In genomic region chr10:43689618-43689954, GRCh38 we compare ENCODE assay signal across 8 cellular contexts. TPM values are rescaled to one million over a fixed set of nuclear protein-coding genes. Genes with fewer than 3 reads are reported as not detected.
DNase-seq lines count a peak whose midpoint lies in the region; ATAC-seq, FAIRE-seq and TF ChIP-seq lines count a peak whose summit lies in the region.

No MANE protein-coding gene starts in this region.

- H3K4me1 ChIP-seq in BE2C (no peaks in the 10 kb centered on the region), pancreas (peaks cover 5 to 17% (median 12%) of the 10 kb centered on the region in 3 donors)

- H3K4me3 Mint-ChIP-seq in activated T-helper 17 cell treated with anti-CD3 and anti-CD28 coated beads, Interleukin-2, amount 50 U/mL, for 72 hours = peak overlapping the region; percentile 85
- H3K4me3 Mint-ChIP-seq in glutamatergic neuron (ENCODE audit: unreplicated experiment) = peak overlapping the region; percentile 92

- H3K9me3 ChIP-seq in BE2C (no peaks in the 10 kb centered on the region), pancreas (no peaks in the 10 kb centered on the region)

- H3K9me3 Mint-ChIP-seq in activated T-helper 17 cell treated with anti-CD3 and anti-CD28 coated beads, Interleukin-2, amount 50 U/mL, for 72 hours = no peaks in the 10 kb centered on the region
- H3K9me3 Mint-ChIP-seq in glutamatergic neuron (ENCODE audit: unreplicated experiment) = peaks cover 4% of the 10 kb centered on the region

- H3K36me3 ChIP-seq in BE2C (no peaks in the 10 kb centered on the region), pancreas (no peaks in the 10 kb centered on the region)

- no peaks in the 10 kb centered on the region for H3K4me1 Mint-ChIP-seq in activated T-helper 17 cell treated with anti-CD3 and anti-CD28 coated beads, Interleukin-2, amount 50 U/mL, for 72 hours
- H3K4me1 Mint-ChIP-seq in glutamatergic neuron (ENCODE audit: low read depth, unreplicated experiment) = no peaks in the 10 kb centered on the region

- peaks cover 21% of the 10 kb centered on the region for H3K27me3 Mint-ChIP-seq in activated T-helper 17 cell treated with anti-CD3 and anti-CD28 coated beads, Interleukin-2, amount 50 U/mL, for 72 hours
- H3K27me3 Mint-ChIP-seq in glutamatergic neuron (ENCODE audit: unreplicated experiment) = peaks cover 16% of the 10 kb centered on the region

- H3K27me3 ChIP-seq in BE2C (no peaks in the 10 kb centered on the region), pancreas (no peaks in the 10 kb centered on the region)

- H3K4me3 ChIP-seq in BE2C (ENCODE audit: low read depth, low read length) (peak overlapping the region; percentile 57), pancreas (peak overlapping the region; percentile 26 to 53 (median 42))

- no peak for FAIRE-seq in pancreas (lab: Jason Lieb, UNC)

- ATAC-seq in GM18873 (IDR thresholded peaks at IDR 0.05; ENCODE audit: low FRiP score, unreplicated experiment) (peak; percentile 36), pancreas (peak; percentile 75 to 84 (median 78))
- ATAC-seq in activated T-helper 17 cell treated with anti-CD3 and anti-CD28 coated beads, Interleukin-2, amount 50 U/mL, for 72 hours (replicated peaks) = peak; percentile 73

- no peaks in the 10 kb centered on the region for H3K36me3 Mint-ChIP-seq in activated T-helper 17 cell treated with anti-CD3 and anti-CD28 coated beads, Interleukin-2, amount 50 U/mL, for 72 hours (ENCODE audit: low read depth)
- no peaks in the 10 kb centered on the region for H3K36me3 Mint-ChIP-seq in glutamatergic neuron (ENCODE audit: unreplicated experiment)

- no peak for TF ChIP-seq CTCF in BE2C (IDR thresholded peaks at IDR 0.05; ENCODE audit: low read depth, low read length)
- no peak for TF ChIP-seq CTCF in glutamatergic neuron (IDR thresholded peaks at IDR 0.05; ENCODE audit: partially characterized antibody, unreplicated experiment)
- no peak for TF ChIP-seq CTCF in pancreas (IDR thresholded peaks at IDR 0.05)

- DNase-seq in BE2C = peak; percentile 31
- DNase-seq in HT-29 (ENCODE audit: low spot score) = peak; percentile 38
- DNase-seq in glutamatergic neuron = peak; percentile 56
- DNase-seq in pancreas = peak; percentile 67 to 90 (median 76)
- no peak for DNase-seq in OCI-M1 (lab: John Stamatoyannopoulos, UW)
- DNase-seq in occipital lobe (lab: John Stamatoyannopoulos, UW) = no peak

- peak overlapping the region; percentile 66 to 82 (median 70) for H3K27ac ChIP-seq in pancreas

- 0 to 2% methylated on average over 25 of the region's 25 CpGs for WGBS in pancreas, 2 donors

- H3K27ac Mint-ChIP-seq in activated T-helper 17 cell treated with anti-CD3 and anti-CD28 coated beads, Interleukin-2, amount 50 U/mL, for 72 hours = peak overlapping the region; percentile 57
- H3K27ac Mint-ChIP-seq in glutamatergic neuron (ENCODE audit: unreplicated experiment) = no peak overlapping the region

- intact Hi-C loops in pancreas (cut with DNase I) = loop anchor here in 1 of 3 donors (10.0 kb wide), 1 partner anchor 625 kb away; no protein-coding TSS in a partner anchor

RNA-seq across cellular contexts. Expression of gene ZNF32, which starts 40.9 kb away (rescaled TPM):
- 39.7 TPM for polyA plus RNA-seq in BE2C (2012; ENCODE audit: insufficient read depth, insufficient read length, low read depth)
- total RNA-seq in HT-29 (2014; rRNA removed; shearing (Covaris generic)) = 7.0 and 7.8 TPM in 2 replicates
- total RNA-seq in activated T-helper 17 cell treated with anti-CD3 and anti-CD28 coated beads, Interleukin-2, amount 50 U/mL, for 72 hours = 1 to 10 TPM; 6.5 to 7.9 TPM
- 32.1 TPM for total RNA-seq in glutamatergic neuron (ENCODE audit: unreplicated experiment)
- 10 to 100 TPM; 14.8 to 24.5 (median 19.5) TPM for total RNA-seq in pancreas
- 10 to 100 TPM; 46.1 to 56.3 TPM for polyA plus RNA-seq in pancreas
- 57.6 TPM for total RNA-seq in occipital lobe

Comparison
In these comparisons a context has a peak if more than half of its experiments do, and no peak if none do; other contexts are left out.
1. DNase-seq: peak in BE2C (single experiment), HT-29 (single experiment), glutamatergic neuron (single experiment) and pancreas (6 of 6); none in OCI-M1 (single experiment) and occipital lobe (single experiment).
2. Peak in every context shown above with its lines, with median percentiles within 50 percentile points of each other: ATAC-seq.